ENCODE assay signal across 30 cellular contexts in the genomic region with DNA sequence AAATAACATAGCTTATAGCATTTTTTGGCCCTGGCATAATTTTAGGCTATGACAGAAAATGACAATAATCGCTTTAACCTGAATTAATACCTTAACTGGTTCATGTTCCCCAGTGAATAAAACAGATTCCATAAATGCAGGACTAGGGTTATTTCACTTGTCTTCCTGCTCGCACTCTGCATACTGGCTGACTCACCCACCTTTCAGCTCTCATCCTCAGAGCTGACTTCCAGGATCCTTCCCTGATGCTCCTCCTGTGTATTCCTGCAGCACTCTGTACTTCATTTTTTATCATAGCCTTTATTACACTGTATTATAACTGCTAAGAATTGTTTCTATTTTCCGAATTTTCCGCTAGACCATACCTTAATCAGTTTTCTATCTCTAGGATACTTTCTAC.
A peak's percentile ranks its signal among the peaks of the same experiment; 100 is the strongest.
DNase-seq lines count a peak whose midpoint lies in the region; ATAC-seq, FAIRE-seq and TF ChIP-seq lines count a peak whose summit lies in the region.
"Had no signal": no experiment of that assay in that cellular context is flagged by ENCODE, and none has a peak within 500 bp of the region (broad histone marks: within the 10 kb centered on the region; RNA-seq: fewer than 3 reads in every experiment).

No MANE protein-coding gene starts in this region.

- TF ChIP-seq CTCF in lower lobe of right lung (IDR thresholded peaks at IDR 0.05) = no peak

- H3K27ac ChIP-seq in iPS-20b (ENCODE audit: low read length) (peak overlapping the region; percentile 71), lower lobe of right lung (no peak overlapping the region)
- H3K27ac ChIP-seq: esophagus squamous epithelium, heart right ventricle, HL-60, ovary, RWPE1, testis had no signal

- intact Hi-C loops in lower lobe of right lung (cut with DNase I) = no loop called here

- H3K9me3 ChIP-seq in iPS-20b (ENCODE audit: insufficient read depth, low read depth, low read length) = no peaks in the 10 kb centered on the region
- H3K9me3 ChIP-seq in lower lobe of right lung = no peaks in the 10 kb centered on the region
- H3K9me3 ChIP-seq: esophagus squamous epithelium, heart right ventricle, ovary, testis had no signal

- DNase-seq in A172 (ENCODE audit: low spot score) = peak; percentile 21
- DNase-seq in H54 (ENCODE audit: insufficient read length, low spot score) = no peak
- DNase-seq in RCC 7860 (ENCODE audit: low spot score) = no peak
- DNase-seq in KBM-7 = no peak
- DNase-seq in anterior cingulate cortex (lab: John Stamatoyannopoulos, UW) = no peak
- DNase-seq in putamen (ENCODE audit: low spot score) = no peak
- DNase-seq in lower lobe of right lung = no peak
- DNase-seq: 8988T; activated naive CD4-positive, alpha-beta T cell treated with anti-CD3 and anti-CD28 coated beads for 36 hours; CD4-positive, CD25-positive, alpha-beta regulatory T cell; dermis blood vessel endothelial cell; esophagus squamous epithelium; foreskin melanocyte; heart right ventricle; left cardiac atrium; mammary epithelial cell; NCI-H1092; NCI-H187; NCI-H2171; NCI-H510A; ovary; right cardiac atrium; stimulated activated naive CD8-positive, alpha-beta T cell treated with anti-CD3 and anti-CD28 coated beads, Interleukin-15, Interleukin-2, amounts not matched to agents 100 U/mL and 50 U/mL, for 24 hours; T-helper 1 cell; testis had no signal

- in situ Hi-C loops in KBM-7 (cut with MboI; ENCODE audit: low pct_unique_long_range_greater_than_20kb, low sequenced_read_pairs) = no loop called here

- no peak overlapping the region for H3K4me3 ChIP-seq in iPS-20b (ENCODE audit: low read length)
- H3K4me3 ChIP-seq in lower lobe of right lung = no peak overlapping the region
- H3K4me3 ChIP-seq: esophagus squamous epithelium, heart right ventricle, ovary, testis had no signal

- no peak for ATAC-seq in lower lobe of right lung
- ATAC-seq: activated CD4-positive, CD25-positive, alpha-beta regulatory T cell treated with anti-CD3 and anti-CD28 coated beads, Interleukin-2, amount 50 U/mL, for 24 hours; heart right ventricle; left cardiac atrium; right cardiac atrium had no signal

- H3K9ac ChIP-seq in iPS-20b (ENCODE audit: low read depth, low read length) = peak overlapping the region; percentile 27; the same call in 1 of the 2 replicates

- peak; percentile 100 for FAIRE-seq in H54 (lab: Jason Lieb, UNC)
- peak; percentile 49 for FAIRE-seq in RCC 7860 (lab: Jason Lieb, UNC)
- FAIRE-seq: GM18507 had no signal

- H3K36me3 ChIP-seq in iPS-20b (ENCODE audit: insufficient read depth, low read depth, low read length) (no peaks in the 10 kb centered on the region), lower lobe of right lung (no peaks in the 10 kb centered on the region)
- H3K36me3 ChIP-seq: esophagus squamous epithelium, heart right ventricle, ovary had no signal

- no peak for TF ChIP-seq POLR2A in H54 (IDR thresholded peaks at IDR 0.05; ENCODE audit: low read depth, low read length)

- H3K4me1 ChIP-seq in iPS-20b (ENCODE audit: insufficient read depth, low read length) = peaks cover 11% of the 10 kb centered on the region; the same call in 1 of the 2 replicates
- no peaks in the 10 kb centered on the region for H3K4me1 ChIP-seq in lower lobe of right lung
- H3K4me1 ChIP-seq: testis had no signal

- no peaks in the 10 kb centered on the region for H3K27me3 ChIP-seq in iPS-20b (ENCODE audit: insufficient read depth, low read length)
- H3K27me3 ChIP-seq in lower lobe of right lung (ENCODE audit: low read depth) = no peaks in the 10 kb centered on the region
- H3K27me3 ChIP-seq: esophagus squamous epithelium, heart right ventricle, ovary, testis had no signal
